Comparison of ENCODE assay signal across 8 cellular contexts in the genomic region with DNA sequence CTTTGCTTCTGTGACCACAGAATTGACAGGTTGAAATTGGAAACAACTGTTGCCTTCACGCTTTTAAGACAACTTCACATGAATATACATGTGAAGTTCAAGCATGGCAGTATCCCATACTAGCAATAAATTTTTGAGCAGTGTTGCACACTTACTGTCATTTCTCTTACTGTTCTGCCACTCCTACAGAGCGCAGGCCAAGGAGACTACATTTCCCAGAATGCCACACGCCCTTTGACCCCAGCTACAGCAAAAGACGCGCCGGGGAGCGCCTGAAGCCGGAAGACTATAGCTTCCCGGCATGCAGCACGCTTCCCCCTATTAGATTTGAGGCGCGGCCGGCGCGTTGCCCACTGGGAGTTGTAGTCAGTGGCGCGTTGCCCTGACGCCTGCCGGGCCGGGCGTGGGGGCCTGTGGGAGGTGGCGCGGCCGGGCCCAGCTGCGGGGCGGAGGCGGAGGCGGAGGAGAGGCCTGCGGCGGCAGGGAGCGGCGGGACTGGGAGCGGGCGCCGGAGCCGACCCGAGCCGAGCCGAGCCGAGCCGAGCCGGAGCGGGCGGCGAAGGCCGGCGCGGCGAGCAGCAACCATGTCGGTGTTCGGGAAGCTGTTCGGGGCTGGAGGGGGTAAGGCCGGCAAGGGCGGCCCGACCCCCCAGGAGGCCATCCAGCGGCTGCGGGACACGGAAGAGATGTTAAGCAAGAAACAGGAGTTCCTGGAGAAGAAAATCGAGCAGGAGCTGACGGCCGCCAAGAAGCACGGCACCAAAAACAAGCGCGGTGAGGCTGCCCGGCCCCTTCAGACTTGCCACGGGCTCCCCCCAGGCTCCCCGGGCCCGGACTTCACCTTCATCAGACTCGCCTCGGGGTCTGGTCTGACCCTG. TPM values are rescaled to one million over a fixed set of nuclear protein-coding genes. Genes with fewer than 3 reads are reported as not detected.
DNase-seq lines count a peak whose midpoint lies in the region; ATAC-seq and TF ChIP-seq lines count a peak whose summit lies in the region.

A gene with protein sequence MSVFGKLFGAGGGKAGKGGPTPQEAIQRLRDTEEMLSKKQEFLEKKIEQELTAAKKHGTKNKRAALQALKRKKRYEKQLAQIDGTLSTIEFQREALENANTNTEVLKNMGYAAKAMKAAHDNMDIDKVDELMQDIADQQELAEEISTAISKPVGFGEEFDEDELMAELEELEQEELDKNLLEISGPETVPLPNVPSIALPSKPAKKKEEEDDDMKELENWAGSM (plus strand): TSS at position 464 of the 878 bp plus-strand sequence. CDS start 121 bp downstream, at position 585.

- ATAC-seq in HG02610 (IDR thresholded peaks at IDR 0.05; ENCODE audit: unreplicated experiment) (peak; percentile 97), thoracic aorta (ENCODE audit: insufficient number of reproducible peaks, low FRiP score, low read depth) (peak; percentile 87)

- H3K9me3 ChIP-seq in osteoblast (ENCODE audit: low read depth, low read length): no peaks in the 10 kb centered on the region
- H3K9me3 ChIP-seq in thoracic aorta: no peaks in the 10 kb centered on the region

- peak within 1 kb of the TSS; percentile 92 for H3K4me2 ChIP-seq in osteoblast (ENCODE audit: insufficient read depth, low read length)

- peaks cover 38% of the 10 kb centered on the region for H4K20me1 ChIP-seq in osteoblast (ENCODE audit: insufficient read depth, low read length)

- peak within 1 kb of the TSS; percentile 76 for H2AFZ ChIP-seq in osteoblast (ENCODE audit: low read length)

- H3K36me3 ChIP-seq in osteoblast (ENCODE audit: insufficient read depth, low read length): peaks cover 3% of the 10 kb centered on the region
- H3K36me3 ChIP-seq in thoracic aorta: no peaks in the 10 kb centered on the region

- peaks cover 7% of the 10 kb centered on the region for H3K36me3 Mint-ChIP-seq in activated naive CD8-positive, alpha-beta T cell

- peak within 1 kb of the TSS; percentile 95 for H3K4me3 Mint-ChIP-seq in activated naive CD8-positive, alpha-beta T cell

- H3K4me1 ChIP-seq in osteoblast (ENCODE audit: insufficient read depth, low read length): peaks cover 17% of the 10 kb centered on the region
- peaks cover 16 to 33% of the 10 kb centered on the region in 2 donors for H3K4me1 ChIP-seq in thoracic aorta (ENCODE audit: control insufficient read depth in 1 of 2, low read depth in 2 of 2)

- peaks cover 48% of the 10 kb centered on the region for H3K79me2 ChIP-seq in osteoblast (ENCODE audit: insufficient read depth, low read length)

- TF ChIP-seq CTCF in osteoblast (IDR thresholded peaks at IDR 0.05; ENCODE audit: extremely low read depth, low read depth, low read length) (no peak), thoracic aorta (IDR thresholded peaks at IDR 0.05) (no peak)

- H3K27me3 Mint-ChIP-seq in activated naive CD8-positive, alpha-beta T cell: no peaks in the 10 kb centered on the region

- H3K4me3 ChIP-seq in GM08714 (ENCODE audit: low read length) (peak within 1 kb of the TSS; percentile 68), osteoblast (ENCODE audit: insufficient read depth, low read length) (peak within 1 kb of the TSS; percentile 90), thoracic aorta (peak within 1 kb of the TSS; percentile 83)

- H3K27me3 ChIP-seq in osteoblast (ENCODE audit: insufficient read depth, low read length) (no peaks in the 10 kb centered on the region), thoracic aorta (replicated peaks; ENCODE audit: insufficient read depth) (no peaks in the 10 kb centered on the region)

- peak within 1 kb of the TSS; percentile 96 for H3K27ac ChIP-seq in osteoblast (ENCODE audit: low read depth, low read length)
- H3K27ac ChIP-seq in thoracic aorta: peak within 1 kb of the TSS; percentile 92 to 96

- H3K27ac Mint-ChIP-seq in activated naive CD8-positive, alpha-beta T cell: peak within 1 kb of the TSS; percentile 92

- DNase-seq in NCI-H1092 treated with DMSO at 0.1 percent for 48 hours (lab: John Stamatoyannopoulos, UW): peak; percentile 98
- DNase-seq in SKM-1 treated with dmso at 0.1 percent for 144 hours (lab: John Stamatoyannopoulos, UW; ENCODE audit: unreplicated experiment): peak; percentile 99
- peak; percentile 99 for DNase-seq in glomerular visceral epithelial cell (ENCODE audit: extremely low spot score)
- DNase-seq in osteoblast (ENCODE audit: insufficient read length, low spot score, missing footprints): peak; percentile 98
- peak; percentile 99 for DNase-seq in thoracic aorta (ENCODE audit: low spot score)

- peaks cover 42% of the 10 kb centered on the region for H3K4me1 Mint-ChIP-seq in activated naive CD8-positive, alpha-beta T cell (ENCODE audit: low read depth)

- no peaks in the 10 kb centered on the region for H3K9me3 Mint-ChIP-seq in activated naive CD8-positive, alpha-beta T cell (ENCODE audit: low read depth)

RNA-seq across cellular contexts. Expression of the gene that starts here (rescaled TPM):
- total RNA-seq in osteoblast (40.1 and 40.9 TPM in 2 replicates), thoracic aorta (100 to 1,000 TPM in 1 of 2 donors, 10 to 100 TPM in 1; 69.5 to 104 TPM)

Comparison
In these comparisons a context has a peak if more than half of its experiments do, and no peak if none do; other contexts are left out.
1. Peak in every context shown above with its lines: DNase-seq, ATAC-seq, H3K4me3 ChIP-seq and H3K27ac ChIP-seq.